In genomic region chr11:7665473-7666291, GRCh38 we compare ENCODE assay signal across 1 cellular context.
TF ChIP-seq lines count a peak whose summit lies in the region.

No MANE protein-coding gene starts in this region.

TF ChIP-seq in HepG2, 621 proteins besides CTCF, POLR2A, EP300 and RAD21 (continued from another document and continues in another):
- TF ChIP-seq ZNF766 (CRISPR knock-in tag; IDR thresholded peaks at IDR 0.05; ENCODE audit: borderline replicate concordance) (0 out of 2 replicates have a peak, but pooled peaks have one; percentile 33), ZNF407 (CRISPR knock-in tag; IDR thresholded peaks at IDR 0.05; ENCODE audit: not compliant biosample characterization) (no peak), TFAP4 (IDR thresholded peaks at IDR 0.05; ENCODE audit: borderline replicate concordance, low read depth) (peak; percentile 79; the same call in 1 of the 2 replicates), ZSCAN21 (CRISPR knock-in tag; IDR thresholded peaks at IDR 0.05; ENCODE audit: borderline replicate concordance) (peak; percentile 64; the same call in 1 of the 2 replicates), SNRNP70 (IDR thresholded peaks at IDR 0.05; ENCODE audit: low read depth, low read length) (no peak), ZMYM3 (CRISPR knock-in tag; IDR thresholded peaks at IDR 0.05) (no peak), FOXA3 (CRISPR knock-in tag; IDR thresholded peaks at IDR 0.05) (0 out of 2 replicates have a peak, but pooled peaks have one; percentile 34), KLF12 (CRISPR knock-in tag; IDR thresholded peaks at IDR 0.05; ENCODE audit: borderline replicate concordance) (peak; percentile 97; the same call in 1 of the 2 replicates), BATF2 (CRISPR knock-in tag; IDR thresholded peaks at IDR 0.05) (no peak), SSRP1 (CRISPR knock-in tag; IDR thresholded peaks at IDR 0.05) (peak; percentile 83; the same call in 1 of the 2 replicates), CC2D1A (CRISPR knock-in tag; IDR thresholded peaks at IDR 0.05) (no peak), BRD4 (CRISPR knock-in tag; IDR thresholded peaks at IDR 0.05) (no peak), IRX3 (CRISPR knock-in tag; IDR thresholded peaks at IDR 0.05; ENCODE audit: borderline replicate concordance, low read depth) (no peak), ZNF574 (CRISPR knock-in tag; IDR thresholded peaks at IDR 0.05) (0 out of 2 replicates have a peak, but pooled peaks have one; percentile 29), TP53 (CRISPR knock-in tag; conservative IDR thresholded peaks at IDR 0.05) (no peak), ZNF280D (CRISPR knock-in tag; IDR thresholded peaks at IDR 0.05) (no peak), TBP (CRISPR knock-in tag; IDR thresholded peaks at IDR 0.05) (no peak), ZNF737 (CRISPR knock-in tag; IDR thresholded peaks at IDR 0.05; ENCODE audit: borderline replicate concordance) (no peak), ZFY (CRISPR knock-in tag; IDR thresholded peaks at IDR 0.05) (peak; percentile 35; the same call in 1 of the 2 replicates), DZIP1 (CRISPR knock-in tag; IDR thresholded peaks at IDR 0.05) (no peak), TBX2 (CRISPR knock-in tag; IDR thresholded peaks at IDR 0.05; ENCODE audit: borderline replicate concordance) (0 out of 2 replicates have a peak, but pooled peaks have one; percentile 9), TEAD3 (CRISPR knock-in tag; optimal IDR thresholded peaks at IDR 0.05; ENCODE audit: borderline replicate concordance) (peak; percentile 28), ZNF350 (CRISPR knock-in tag; IDR thresholded peaks at IDR 0.05; ENCODE audit: borderline replicate concordance, low read depth) (peak; percentile 60; the same call in 1 of the 2 replicates), RARA (CRISPR knock-in tag; IDR thresholded peaks at IDR 0.05) (no peak), GABPB1 (CRISPR knock-in tag; IDR thresholded peaks at IDR 0.05) (0 out of 2 replicates have a peak, but pooled peaks have one; percentile 13), ZBTB33 (CRISPR knock-in tag; IDR thresholded peaks at IDR 0.05) (no peak), ZBTB43 (CRISPR knock-in tag; conservative IDR thresholded peaks at IDR 0.05) (no peak), ETV6 (CRISPR knock-in tag; conservative IDR thresholded peaks at IDR 0.05) (no peak), PATZ1 (CRISPR knock-in tag; IDR thresholded peaks at IDR 0.05) (0 out of 2 replicates have a peak, but pooled peaks have one; percentile 36), POLR2AphosphoS5 (IDR thresholded peaks at IDR 0.05; ENCODE audit: low read depth, low read length) (no peak)
